Comparison of ENCODE assay signal across 14 cellular contexts in genomic region chr6:70119218-70119835, GRCh38.
"Had no signal": no experiment of that assay in that cellular context is flagged by ENCODE, and none has a peak within 500 bp of the region (broad histone marks: within the 10 kb centered on the region; RNA-seq: fewer than 3 reads in every experiment).

No MANE protein-coding gene starts in this region.

- H3K27me3 Mint-ChIP-seq: memory B cell; stimulated activated naive B cell treated with anti-CD40 and anti-IgM and Interleukin-4, amounts not matched to agents 10 μg/mL and 1 μg/mL and 100 μg/mL, for 72 hours had no signal

- DNase-seq: activated CD4-positive, alpha-beta T cell treated with anti-CD3 and anti-CD28 coated beads for 36 hours; activated CD4-positive, alpha-beta T cell treated with anti-CD3 and anti-CD28 coated beads, Interleukin-2, amount 50 U/mL, for 48 hours; activated gamma-delta T cell; cortex of kidney; erythroblast; left ventricle myocardium superior; natural killer cell; retina; stimulated activated naive B cell treated with anti-CD40 and anti-IgM and Interleukin-4, amounts not matched to agents 10 μg/mL and 1 μg/mL and 100 μg/mL, for 72 hours had no signal

- FAIRE-seq: endometrium had no signal

- H3K27ac Mint-ChIP-seq: activated CD4-positive, alpha-beta T cell treated with anti-CD3 and anti-CD28 coated beads for 36 hours; activated naive CD4-positive, alpha-beta T cell treated with anti-CD3 and anti-CD28 coated beads, Interleukin-2, amount 50 U/mL, for 24 hours; memory B cell; natural killer cell; stimulated activated naive B cell treated with anti-CD40 and anti-IgM and Interleukin-4, amounts not matched to agents 10 μg/mL and 1 μg/mL and 100 μg/mL, for 72 hours had no signal

- ATAC-seq: activated CD4-positive, alpha-beta T cell treated with anti-CD3 and anti-CD28 coated beads for 36 hours; left ventricle myocardium superior; natural killer cell; stimulated activated naive B cell treated with anti-CD40 and anti-IgM and Interleukin-4, amounts not matched to agents 10 μg/mL and 1 μg/mL and 100 μg/mL, for 72 hours had no signal

- H3K36me3 ChIP-seq: ascending aorta, breast epithelium had no signal

- H3K9me3 ChIP-seq: ascending aorta, breast epithelium had no signal

- H3K27me3 ChIP-seq: ascending aorta, breast epithelium had no signal

- H3K9me3 Mint-ChIP-seq: activated naive CD4-positive, alpha-beta T cell treated with anti-CD3 and anti-CD28 coated beads, Interleukin-2, amount 50 U/mL, for 24 hours; memory B cell; stimulated activated naive B cell treated with anti-CD40 and anti-IgM and Interleukin-4, amounts not matched to agents 10 μg/mL and 1 μg/mL and 100 μg/mL, for 72 hours had no signal

- H3K4me1 ChIP-seq: ascending aorta, breast epithelium had no signal

- H3K4me3 ChIP-seq: ascending aorta, breast epithelium had no signal

- H3K4me1 Mint-ChIP-seq: activated CD4-positive, alpha-beta T cell treated with anti-CD3 and anti-CD28 coated beads for 36 hours; activated naive CD4-positive, alpha-beta T cell treated with anti-CD3 and anti-CD28 coated beads, Interleukin-2, amount 50 U/mL, for 24 hours; memory B cell; natural killer cell; stimulated activated naive B cell treated with anti-CD40 and anti-IgM and Interleukin-4, amounts not matched to agents 10 μg/mL and 1 μg/mL and 100 μg/mL, for 72 hours had no signal

- H3K36me3 Mint-ChIP-seq: activated naive CD4-positive, alpha-beta T cell treated with anti-CD3 and anti-CD28 coated beads, Interleukin-2, amount 50 U/mL, for 24 hours; natural killer cell had no signal

- H3K27ac ChIP-seq: ascending aorta, breast epithelium had no signal

- H3K4me3 Mint-ChIP-seq: activated CD4-positive, alpha-beta T cell treated with anti-CD3 and anti-CD28 coated beads for 36 hours; activated naive CD4-positive, alpha-beta T cell treated with anti-CD3 and anti-CD28 coated beads, Interleukin-2, amount 50 U/mL, for 24 hours; memory B cell; natural killer cell; stimulated activated naive B cell treated with anti-CD40 and anti-IgM and Interleukin-4, amounts not matched to agents 10 μg/mL and 1 μg/mL and 100 μg/mL, for 72 hours had no signal
